Comparison of ENCODE assay signal across 12 cellular contexts in genomic region chr17:14833201-14833773, GRCh38.
DNase-seq lines count a peak whose midpoint lies in the region; ATAC-seq and TF ChIP-seq lines count a peak whose summit lies in the region.
"Had no signal": no experiment of that assay in that cellular context is flagged by ENCODE, and none has a peak within 500 bp of the region (broad histone marks: within the 10 kb centered on the region; RNA-seq: fewer than 3 reads in every experiment).

No MANE protein-coding gene starts in this region.

- intact Hi-C loops in naive thymus-derived CD4-positive, alpha-beta T cell (cut with micrococcal nuclease), result no loop called here
- intact Hi-C loops in PC-9 (cut with micrococcal nuclease; ENCODE audit: unreplicated experiment), result no loop called here

- no peak overlapping the region for H3K27ac Mint-ChIP-seq in naive thymus-derived CD4-positive, alpha-beta T cell
- H3K27ac Mint-ChIP-seq: activated naive CD8-positive, alpha-beta T cell had no signal

- H3K27me3 ChIP-seq in BLaER1 treated with 17β-estradiol and CSF1 and Interleukin-3, amounts not matched to agents 10 nM and 100 nM, result no peaks in the 10 kb centered on the region
- no peaks in the 10 kb centered on the region for H3K27me3 ChIP-seq in naive thymus-derived CD4-positive, alpha-beta T cell (ENCODE audit: control insufficient read depth in 2 of 2, insufficient read depth in 2 of 2, low read length in 2 of 2)
- H3K27me3 ChIP-seq in PC-9 (ENCODE audit: insufficient read depth, low read depth), result no peaks in the 10 kb centered on the region

- no peak overlapping the region for H3K9ac ChIP-seq in BLaER1 treated with 17β-estradiol and CSF1 and Interleukin-3, amounts not matched to agents 10 nM and 100 nM

- in situ Hi-C loops in astrocyte of the cerebellum (cut with HindIII; ENCODE audit: low sequenced_read_pairs), result no loop called here

- H3K36me3 ChIP-seq in BLaER1 treated with 17β-estradiol and CSF1 and Interleukin-3, amounts not matched to agents 10 nM and 100 nM, result no peaks in the 10 kb centered on the region
- no peaks in the 10 kb centered on the region for H3K36me3 ChIP-seq in naive thymus-derived CD4-positive, alpha-beta T cell (ENCODE audit: control insufficient read depth in 2 of 3, insufficient read depth in 3 of 3, low read length in 3 of 3)
- no peaks in the 10 kb centered on the region for H3K36me3 ChIP-seq in PC-9 (ENCODE audit: low read depth)

- CTCF ChIA-PET in naive thymus-derived CD4-positive, alpha-beta T cell (lab: Charles Lee), result interaction anchor here (1.0 kb wide), 1 partner anchor 48 kb away, joined by 3 read pairs; no protein-coding TSS in a partner anchor
- CTCF ChIA-PET in PC-9 (lab: Charles Lee), result no interaction called here

- ATAC-seq in naive thymus-derived CD4-positive, alpha-beta T cell, result peak; percentile 45
- ATAC-seq in HG02981 (IDR thresholded peaks at IDR 0.05; ENCODE audit: unreplicated experiment), result no peak

- no peaks in the 10 kb centered on the region for H3K79me2 ChIP-seq in PC-9 (ENCODE audit: low read depth)

- peaks cover 0 to 27% (median 10%) of the 10 kb centered on the region in 5 donors for H3K27me3 Mint-ChIP-seq in naive thymus-derived CD4-positive, alpha-beta T cell

- no peaks in the 10 kb centered on the region for H3K9me2 ChIP-seq in PC-9 (ENCODE audit: insufficient read depth)

- H3K9me3 ChIP-seq in BLaER1 treated with 17β-estradiol and CSF1 and Interleukin-3, amounts not matched to agents 10 nM and 100 nM (replicated peaks in 1 of 11), result peaks cover 12 to 30% (median 17%) of the 10 kb centered on the region in 11 experiments; a peak in 21 of 22 replicates
- H3K9me3 ChIP-seq in naive thymus-derived CD4-positive, alpha-beta T cell (ENCODE audit: control insufficient read depth in 2 of 3, low read length in 3 of 3), result no peaks in the 10 kb centered on the region
- H3K9me3 ChIP-seq in PC-9 (ENCODE audit: insufficient read depth, low read depth), result no peaks in the 10 kb centered on the region

- peak overlapping the region; percentile 24 to 60 (median 39) for H3K4me2 ChIP-seq in BLaER1 treated with 17β-estradiol and CSF1 and Interleukin-3, amounts not matched to agents 10 nM and 100 nM
- H3K4me2 ChIP-seq in PC-9, result no peak overlapping the region

- POLR2A ChIA-PET in naive thymus-derived CD4-positive, alpha-beta T cell (lab: Charles Lee), result no interaction called here
- POLR2A ChIA-PET in PC-9 (lab: Charles Lee; ENCODE audit: unreplicated experiment), result no interaction called here

- DNase-seq in HFF-Myc (ENCODE audit: extremely low read depth, low read depth) (peak; percentile 53), astrocyte of the cerebellum (ENCODE audit: low read depth) (peak; percentile 11), NCI-H446 (lab: John Stamatoyannopoulos, UW) (no peak), PC-9 (no peak), occipital lobe (lab: John Stamatoyannopoulos, UW) (no peak)
- peak in 1 of 9 donors; percentile 5 for DNase-seq in naive thymus-derived CD4-positive, alpha-beta T cell
- DNase-seq: activated CD4-positive, alpha-beta T cell treated with anti-CD3 and anti-CD28 coated beads for 48 hours; NCI-H146; NCI-H82 had no signal

- BruUV-seq in PC-9 (replicated peaks; lab: Mats Ljungman, UMichigan), result no TSS peak

- H3F3A ChIP-seq in PC-9 (ENCODE audit: insufficient read depth, low read depth), result no peaks in the 10 kb centered on the region

- peaks cover 0 to 11% (median 8%) of the 10 kb centered on the region in 7 donors for H3K4me1 Mint-ChIP-seq in naive thymus-derived CD4-positive, alpha-beta T cell

- peaks cover 10 to 14% (median 12%) of the 10 kb centered on the region in 10 experiments for H3K4me1 ChIP-seq in BLaER1 treated with 17β-estradiol and CSF1 and Interleukin-3, amounts not matched to agents 10 nM and 100 nM
- no peaks in the 10 kb centered on the region for H3K4me1 ChIP-seq in naive thymus-derived CD4-positive, alpha-beta T cell (ENCODE audit: control insufficient read depth in 2 of 2, insufficient read depth in 2 of 2, low read length in 2 of 2)
- no peaks in the 10 kb centered on the region for H3K4me1 ChIP-seq in PC-9 (replicated peaks; ENCODE audit: insufficient read depth)

- TF ChIP-seq CTCF in HFF-Myc (IDR thresholded peaks at IDR 0.05; ENCODE audit: low read depth, low read length, missing control alignments) (no peak), astrocyte of the cerebellum (IDR thresholded peaks at IDR 0.05; ENCODE audit: low read depth, low read length, missing control alignments) (no peak), PC-9 (conservative IDR thresholded peaks at IDR 0.05) (no peak)

- H3K36me3 Mint-ChIP-seq in naive thymus-derived CD4-positive, alpha-beta T cell, result no peaks in the 10 kb centered on the region
- H3K36me3 Mint-ChIP-seq: activated naive CD8-positive, alpha-beta T cell had no signal

- peaks cover 0 to 6% (median 0%) of the 10 kb centered on the region in 11 donors for H3K9me3 Mint-ChIP-seq in naive thymus-derived CD4-positive, alpha-beta T cell

- H2AFZ ChIP-seq in PC-9, result no peak overlapping the region

- H3K4me3 Mint-ChIP-seq in naive thymus-derived CD4-positive, alpha-beta T cell, result no peak overlapping the region
- H3K4me3 Mint-ChIP-seq: activated naive CD8-positive, alpha-beta T cell had no signal

- no peaks in the 10 kb centered on the region for H4K20me1 ChIP-seq in BLaER1 treated with 17β-estradiol and CSF1 and Interleukin-3, amounts not matched to agents 10 nM and 100 nM
- no peaks in the 10 kb centered on the region for H4K20me1 ChIP-seq in PC-9 (ENCODE audit: insufficient read depth)

- H3K27ac ChIP-seq in BLaER1 treated with 17β-estradiol and CSF1 and Interleukin-3, amounts not matched to agents 10 nM and 100 nM, result no peak overlapping the region
- no peak overlapping the region for H3K27ac ChIP-seq in naive thymus-derived CD4-positive, alpha-beta T cell (ENCODE audit: low read depth, low read length)
- no peak overlapping the region for H3K27ac ChIP-seq in PC-9

- no peak overlapping the region for H3K4me3 ChIP-seq in BLaER1 treated with 17β-estradiol and CSF1 and Interleukin-3, amounts not matched to agents 10 nM and 100 nM
- H3K4me3 ChIP-seq in HFF-Myc (replicated peaks; ENCODE audit: low read depth, low read length) (no peak overlapping the region), astrocyte of the cerebellum (ENCODE audit: low read depth, low read length) (no peak overlapping the region), PC-9 (no peak overlapping the region)
- H3K4me3 ChIP-seq in naive thymus-derived CD4-positive, alpha-beta T cell (ENCODE audit: low read length), result no peak overlapping the region

Comparison
In these comparisons a context has a peak if more than half of its experiments do, and no peak if none do; other contexts are left out.
1. DNase-seq: peak in HFF-Myc (single experiment) and astrocyte of the cerebellum (single experiment); none in NCI-H446 (0 of 2), PC-9 (0 of 2) and occipital lobe (single experiment).